In the genomic region with DNA sequence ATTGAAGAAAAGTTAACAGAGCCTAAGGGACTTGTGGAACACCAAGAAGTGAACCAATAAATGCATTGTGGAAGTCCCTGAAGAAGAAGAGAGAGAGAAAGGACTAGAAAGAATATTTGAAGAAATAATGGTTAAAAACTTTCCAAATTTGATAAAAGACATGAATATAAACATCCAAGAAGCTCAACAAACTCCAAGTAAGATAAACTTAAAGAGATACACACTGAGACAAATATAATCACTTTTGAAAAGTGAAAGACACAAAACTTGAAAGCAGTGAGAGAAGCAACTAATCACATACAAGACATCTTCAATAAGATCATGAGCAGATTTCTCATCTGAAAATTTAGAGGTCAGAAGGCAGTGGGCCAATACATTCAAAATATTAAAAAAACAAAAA, we compare ENCODE assay signal across 30 cellular contexts.
"Had no signal": no experiment of that assay in that cellular context is flagged by ENCODE, and none has a peak within 500 bp of the region (broad histone marks: within the 10 kb centered on the region; RNA-seq: fewer than 3 reads in every experiment).

No MANE protein-coding gene starts in this region.

- FAIRE-seq: bronchial epithelial cell had no signal

- H3K4me1 ChIP-seq: ascending aorta had no signal

- H3K4me3 ChIP-seq: ascending aorta, cardiac muscle cell had no signal

- H3K36me3 ChIP-seq: ascending aorta, cardiac muscle cell, WERI-Rb-1 had no signal

- H3K27ac ChIP-seq: ascending aorta, cardiac muscle cell, WERI-Rb-1 had no signal

- DNase-seq: activated CD4-positive, alpha-beta memory T cell treated with anti-CD3 and anti-CD28 coated beads, Interleukin-2, amount 10 ng/mL, durations not matched to agents 7 days and 5 days; activated CD4-positive, alpha-beta T cell treated with anti-CD3 and anti-CD28 coated beads for 1 hour; activated CD4-positive, alpha-beta T cell treated with anti-CD3 and anti-CD28 coated beads for 36 hours; activated CD4-positive, alpha-beta T cell treated with anti-CD3 and anti-CD28 coated beads for 48 hours; activated CD4-positive, alpha-beta T cell treated with anti-CD3 and anti-CD28 coated beads, Interleukin-2, amount 10 ng/mL, durations not matched to agents 7 days and 5 days; activated CD4-positive, alpha-beta T cell treated with anti-CD3 and anti-CD28 coated beads, Interleukin-2, amount 50 U/mL, for 48 hours; activated CD4-positive, CD25-positive, alpha-beta regulatory T cell; activated CD8-positive, alpha-beta memory T cell treated with anti-CD3 and anti-CD28 coated beads for 24 hours; activated CD8-positive, alpha-beta memory T cell treated with anti-CD3 and anti-CD28 coated beads, Interleukin-2, amount 10 ng/mL, durations not matched to agents 7 days and 5 days; activated CD8-positive, alpha-beta memory T cell treated with anti-CD3 and anti-CD28 coated beads, Interleukin-2, amount 50 U/mL, for 48 hours; activated CD8-positive, alpha-beta T cell treated with anti-CD3 and anti-CD28 coated beads, Interleukin-2, amount 10 ng/mL, durations not matched to agents 7 days and 5 days; activated effector memory CD4-positive, alpha-beta T cell treated with Interleukin-2 at 50 U/mL for 16 hours; activated gamma-delta T cell; activated naive CD4-positive, alpha-beta T cell treated with anti-CD3 and anti-CD28 coated beads, Interleukin-2, amount 10 ng/mL, durations not matched to agents 7 days and 5 days; activated naive CD4-positive, alpha-beta T cell treated with Interleukin-2 at 50 U/mL for 16 hours; activated naive CD8-positive, alpha-beta T cell treated with anti-CD3 and anti-CD28 coated beads, Interleukin-2, amount 10 ng/mL, durations not matched to agents 7 days and 5 days; activated naive CD8-positive, alpha-beta T cell treated with anti-CD3 and anti-CD28 coated beads, Interleukin-2, amount 50 U/mL, for 24 hours; activated T-cell treated with anti-CD3 and anti-CD28 coated beads, Interleukin-2, amount 50 U/mL, for 24 hours; activated T-cell treated with anti-CD3 and anti-CD28 coated beads, Interleukin-2, amount 50 U/mL, for 48 hours; amygdala; anterior cingulate cortex; caudate nucleus; cerebellar nuclear complex; T-helper 1 cell; T-helper 2 cell; T-helper 9 cell; WERI-Rb-1 had no signal

- H3K27me3 ChIP-seq: ascending aorta, cardiac muscle cell had no signal
